ENCODE assay signal across 20 cellular contexts in genomic region chr19:47373246-47374240, GRCh38. TPM values are rescaled to one million over a fixed set of nuclear protein-coding genes. Genes with fewer than 3 reads are reported as not detected.
DNase-seq lines count a peak whose midpoint lies in the region; ATAC-seq, FAIRE-seq and TF ChIP-seq lines count a peak whose summit lies in the region.
"Had no signal": no experiment of that assay in that cellular context is flagged by ENCODE, and none has a peak within 500 bp of the region (broad histone marks: within the 10 kb centered on the region; RNA-seq: fewer than 3 reads in every experiment).

No MANE protein-coding gene starts in this region.

- no peak overlapping the region for H3K27ac ChIP-seq in Karpas-422 (ENCODE audit: low read length)
- no peak overlapping the region for H3K27ac ChIP-seq in K562 (ENCODE audit: extremely low read depth, low read depth, low read length)
- H3K27ac ChIP-seq in osteoblast (ENCODE audit: low read depth, low read length), result no peak overlapping the region
- H3K27ac ChIP-seq: C4-2B had no signal

- H3K9me3 ChIP-seq in Karpas-422 (ENCODE audit: low read length) (no peaks in the 10 kb centered on the region), K562 (replicated peaks; ENCODE audit: control insufficient read depth, insufficient read depth, low read depth, low read length) (no peaks in the 10 kb centered on the region), osteoblast (ENCODE audit: low read depth, low read length) (no peaks in the 10 kb centered on the region)
- H3K9me3 ChIP-seq: BE2C had no signal

- H3K36me3 ChIP-seq in Karpas-422 (ENCODE audit: insufficient read depth, low read length), result peaks cover 12% of the 10 kb centered on the region
- peaks cover 97% of the 10 kb centered on the region; the same call in 2 of the 3 replicates for H3K36me3 ChIP-seq in K562 (ENCODE audit: control insufficient read depth, insufficient read depth, low read length)
- H3K36me3 ChIP-seq in osteoblast (ENCODE audit: insufficient read depth, low read length), result peaks cover 56% of the 10 kb centered on the region

- TF ChIP-seq CTCF in D721Med (IDR thresholded peaks at IDR 0.05; ENCODE audit: insufficient read depth, missing control alignments) (no peak), K562 (IDR thresholded peaks at IDR 0.05 in 2 of 3, conservative IDR thresholded peaks at IDR 0.05 in 1 of 3; ENCODE audit: insufficient read depth in 2 of 3, low read depth in 1 of 3, low read length in 3 of 3) (no peak), osteoblast (IDR thresholded peaks at IDR 0.05; ENCODE audit: extremely low read depth, low read depth, low read length) (no peak)

- no peaks in the 10 kb centered on the region for H3K4me1 Mint-ChIP-seq in activated naive CD4-positive, alpha-beta T cell treated with anti-CD3 and anti-CD28 coated beads for 36 hours (ENCODE audit: low read depth)
- H3K4me1 Mint-ChIP-seq: H9, IgD-negative memory B cell had no signal

- TF ChIP-seq RAD21 in K562 (CRISPR knock-in tag; conservative IDR thresholded peaks at IDR 0.05 in 1 of 2, IDR thresholded peaks at IDR 0.05 in 1 of 2), result no peak

- 0 out of 2 replicates have a peak, but pooled peaks cover 10% of the 10 kb centered on the region for H4K20me1 ChIP-seq in Karpas-422 (ENCODE audit: insufficient read depth, low read depth, low read length)
- H4K20me1 ChIP-seq in K562 (replicated peaks; ENCODE audit: control insufficient read depth, insufficient read depth, low read length), result no peaks in the 10 kb centered on the region
- peaks cover 6% of the 10 kb centered on the region for H4K20me1 ChIP-seq in osteoblast (ENCODE audit: insufficient read depth, low read length)

- BruUV-seq in K562 (replicated peaks; lab: Mats Ljungman, UMichigan), result no TSS peak

- H3K9me3 Mint-ChIP-seq in activated naive CD4-positive, alpha-beta T cell treated with anti-CD3 and anti-CD28 coated beads for 36 hours, result no peaks in the 10 kb centered on the region
- H3K9me3 Mint-ChIP-seq: CD4-positive, alpha-beta memory T cell; H9; IgD-negative memory B cell had no signal

- 94% methylated on average over 31 of the region's 33 CpGs for WGBS in K562 (ENCODE audit: insufficient coverage, low coverage, missing lambda C conversion rate)

- no peak overlapping the region for H3K4me3 ChIP-seq in Karpas-422 (ENCODE audit: low read length)
- no peak overlapping the region for H3K4me3 ChIP-seq in K562
- H3K4me3 ChIP-seq in osteoblast (ENCODE audit: insufficient read depth, low read length), result no peak overlapping the region

- H3K4me1 ChIP-seq in Karpas-422 (ENCODE audit: low read length) (no peaks in the 10 kb centered on the region), K562 (replicated peaks in 1 of 2; ENCODE audit: control insufficient read depth in 2 of 2, insufficient read depth in 2 of 2, low read length in 2 of 2) (peaks cover 0 to 26% of the 10 kb centered on the region in 2 experiments; a peak in 2 of 5 replicates), osteoblast (ENCODE audit: insufficient read depth, low read length) (peaks cover 9% of the 10 kb centered on the region)
- H3K4me1 ChIP-seq: BE2C had no signal

- FAIRE-seq in D721Med (lab: Jason Lieb, UNC), result no peak
- FAIRE-seq in K562 (lab: Jason Lieb, UNC), result no peak
- FAIRE-seq: A204.1, G401.6, GM12892 had no signal

- H3K4me3 Mint-ChIP-seq in activated naive CD4-positive, alpha-beta T cell treated with anti-CD3 and anti-CD28 coated beads for 36 hours, result no peak overlapping the region
- H3K4me3 Mint-ChIP-seq: CD4-positive, alpha-beta memory T cell; H9; IgD-negative memory B cell had no signal

- H3K27me3 ChIP-seq in Karpas-422 (ENCODE audit: low read length) (no peaks in the 10 kb centered on the region), K562 (ENCODE audit: control insufficient read depth in 2 of 2, insufficient read depth in 2 of 2, low read length in 2 of 2) (no peaks in the 10 kb centered on the region), osteoblast (ENCODE audit: insufficient read depth, low read length) (no peaks in the 10 kb centered on the region)
- H3K27me3 ChIP-seq: BE2C had no signal

- ATAC-seq in K562, result no peak

- no peak overlapping the region for H3K27ac Mint-ChIP-seq in activated naive CD4-positive, alpha-beta T cell treated with anti-CD3 and anti-CD28 coated beads for 36 hours
- H3K27ac Mint-ChIP-seq: CD4-positive, alpha-beta memory T cell; H9; IgD-negative memory B cell had no signal

- peaks cover 23% of the 10 kb centered on the region for H3K36me3 Mint-ChIP-seq in activated naive CD4-positive, alpha-beta T cell treated with anti-CD3 and anti-CD28 coated beads for 36 hours (ENCODE audit: low read depth)
- H3K36me3 Mint-ChIP-seq: IgD-negative memory B cell had no signal

- in situ Hi-C loops in K562 (cut with MboI), result no loop called here

- CTCF ChIA-PET in K562 (lab: Yijun Ruan, JAX; ENCODE audit: low intra/inter-chr PET ratio), result no interaction called here
- CTCF ChIA-PET in activated naive CD4-positive, alpha-beta T cell treated with anti-CD3 and anti-CD28 coated beads for 36 hours (lab: Charles Lee), result interaction anchor here (1.0 kb wide), 1 partner anchor 18 kb away, joined by 4 read pairs; no protein-coding TSS in a partner anchor

- DNase-seq in D721Med (ENCODE audit: insufficient read length, low spot score), result peak; percentile 9
- DNase-seq in Karpas-422, result peak; percentile 37
- DNase-seq in K562 (ENCODE audit: extremely low read depth in 1 of 4, low spot score in 3 of 4), result no peak
- peak; percentile 82 for DNase-seq in osteoblast (ENCODE audit: insufficient read length, low spot score, missing footprints)
- DNase-seq in stimulated activated CD4-positive, alpha-beta T cell treated with anti-CD3 and anti-CD28 coated beads, Interleukin-4, amount 100 ng/mL, for 4 hours, result no peak
- DNase-seq in activated naive CD4-positive, alpha-beta T cell treated with anti-CD3 and anti-CD28 coated beads for 36 hours, result no peak
- no peak for DNase-seq in NCI-H526 (lab: John Stamatoyannopoulos, UW)
- DNase-seq: BE2C; CD4-positive, alpha-beta memory T cell; DMS153; DMS79 treated with DMSO at 0.1 percent for 48 hours; EL; H9 had no signal

- H3K79me2 ChIP-seq in Karpas-422 (ENCODE audit: low read length) (no peaks in the 10 kb centered on the region), K562 (ENCODE audit: control insufficient read depth, insufficient read depth, low read length) (no peaks in the 10 kb centered on the region), osteoblast (ENCODE audit: insufficient read depth, low read length) (peaks cover 2% of the 10 kb centered on the region)

- intact Hi-C loops in K562 (cut with micrococcal nuclease), result no loop called here
- intact Hi-C loops in activated naive CD4-positive, alpha-beta T cell treated with anti-CD3 and anti-CD28 coated beads for 36 hours (cut with micrococcal nuclease), result no loop called here

- H3K9me1 ChIP-seq in K562 (ENCODE audit: control insufficient read depth, insufficient read depth, low read length), result peaks cover 3% of the 10 kb centered on the region

- no peak for TF ChIP-seq EP300 in K562 (IDR thresholded peaks at IDR 0.05; ENCODE audit: low read length)

- no peak for TF ChIP-seq POLR2A in K562 (conservative IDR thresholded peaks at IDR 0.05)

- H2AFZ ChIP-seq in Karpas-422 (ENCODE audit: low read length) (no peak overlapping the region), K562 (ENCODE audit: low read depth, low read length) (no peak overlapping the region), osteoblast (ENCODE audit: low read length) (no peak overlapping the region)

- no peak overlapping the region for H3K9ac ChIP-seq in Karpas-422 (ENCODE audit: low read length)
- peak overlapping the region in 1 of 2 experiments; percentile 26; a peak in 2 of 4 replicates for H3K9ac ChIP-seq in K562 (ENCODE audit: insufficient read depth in 1 of 2, low read depth in 2 of 2, low read length in 2 of 2)

- H3K4me2 ChIP-seq in Karpas-422 (ENCODE audit: low read depth, low read length, poor library complexity, severe bottlenecking), result no peak overlapping the region
- H3K4me2 ChIP-seq in K562 (ENCODE audit: insufficient read depth, low read length), result no peak overlapping the region
- H3K4me2 ChIP-seq in osteoblast (ENCODE audit: insufficient read depth, low read length), result no peak overlapping the region

- POLR2A ChIA-PET in K562 (lab: Yijun Ruan, JAX), result interaction anchor here (0.9 to 1.0 kb wide), 2 partner anchors 8 to 14 kb away, joined by 3 to 4 read pairs; no protein-coding TSS in a partner anchor

- no peaks in the 10 kb centered on the region for H3K27me3 Mint-ChIP-seq in activated naive CD4-positive, alpha-beta T cell treated with anti-CD3 and anti-CD28 coated beads for 36 hours (ENCODE audit: low read depth)
- H3K27me3 Mint-ChIP-seq: CD4-positive, alpha-beta memory T cell; IgD-negative memory B cell had no signal

- H3K9me2 ChIP-seq in Karpas-422 (replicated peaks; ENCODE audit: insufficient read depth, low read length), result no peaks in the 10 kb centered on the region

RNA-seq across cellular contexts. Expression of gene DHX34, which starts 24.4 kb away (rescaled TPM):
- 17.4 and 41.5 TPM in 2 replicates for total RNA-seq in Karpas-422 (2014; rRNA removed; shearing (Covaris generic); ENCODE audit: low replicate concordance)
- 53.0 and 146 TPM in 2 replicates for total RNA-seq in K562 (2011; cell fraction: chromatin; rRNA removed; ENCODE audit: low replicate concordance)
- 97.4 and 98.7 TPM in 2 replicates for total RNA-seq in K562 (2011; cell fraction: nucleolus; rRNA removed)
- 51.2 and 61.0 TPM in 2 replicates for total RNA-seq in K562 (2011; cell fraction: nucleoplasm; rRNA removed)
- 32.9 and 39.8 TPM in 2 replicates for total RNA-seq in K562 (2014; rRNA removed)
- 8.7 and 10.8 TPM in 2 replicates for total RNA-seq in K562 (2014; rRNA removed; fragmentation: Illumina TruSeq; extraction: Trizol)
- total RNA-seq in K562 (2015; rRNA removed; fragmentation: Illumina TruSeq; extraction: Trizol), result 15.0 and 15.9 TPM in 2 replicates
- total RNA-seq in K562 (2021), result 42.0 and 42.6 TPM in 2 replicates
- 9.6 and 13.9 TPM in 2 replicates for polyA plus RNA-seq in K562 (2011; rRNA removed)
- 8.9 and 22.2 TPM in 2 replicates for polyA plus RNA-seq in K562 (2011; cell fraction: cytosol; rRNA removed)
- 76.0 and 111 TPM in 2 replicates for polyA plus RNA-seq in K562 (2011; cell fraction: nucleus; rRNA removed)
- polyA plus RNA-seq in K562 (2012), result 22.3 and 23.7 TPM in 2 replicates
- 16.1 and 24.9 TPM in 2 replicates for polyA plus RNA-seq in K562 (2014; fragmentation: Illumina TruSeq; extraction: Trizol)
- polyA plus RNA-seq in K562 (2014; fragmentation: Nextera tagmentation; extraction: Ambion mirVana), result under 1 TPM; 0.36 to 0.41 TPM
- 29.1 and 30.1 TPM in 2 replicates for polyA plus RNA-seq in K562 (2014; rRNA removed)
- polyA minus RNA-seq in K562 (2011; rRNA and poly(A)+ RNA removed), result 7.0 and 11.3 TPM in 2 replicates
- 16.7 and 17.6 TPM in 2 replicates for polyA minus RNA-seq in K562 (2011; cell fraction: cytosol; rRNA and poly(A)+ RNA removed)
- 30.8 and 33.1 TPM in 2 replicates for polyA minus RNA-seq in K562 (2011; cell fraction: nucleus; rRNA and poly(A)+ RNA removed)
- 10.9 and 12.7 TPM in 2 replicates for total RNA-seq in osteoblast
- total RNA-seq in activated naive CD4-positive, alpha-beta T cell treated with anti-CD3 and anti-CD28 coated beads for 36 hours, result 10 to 100 TPM; 11.2 to 11.6 TPM

RNA-seq across cellular contexts. Expression of gene C5AR2, which starts 41.6 kb away (rescaled TPM):
- total RNA-seq in Karpas-422 (2014; rRNA removed; shearing (Covaris generic); ENCODE audit: low replicate concordance), result 1.1 TPM in 1 of 2 replicates, not detected in the other
- 0.77 and 1.6 TPM in 2 replicates for total RNA-seq in K562 (2011; cell fraction: chromatin; rRNA removed; ENCODE audit: low replicate concordance)
- total RNA-seq in K562 (2011; cell fraction: nucleolus; rRNA removed), result 1.2 and 1.4 TPM in 2 replicates
- 0.66 and 0.92 TPM in 2 replicates for total RNA-seq in K562 (2011; cell fraction: nucleoplasm; rRNA removed)
- 0.78 and 1.1 TPM in 2 replicates for total RNA-seq in K562 (2014; rRNA removed)
- total RNA-seq in K562 (2014; rRNA removed; fragmentation: Illumina TruSeq; extraction: Trizol), result 0.07 and 0.13 TPM in 2 replicates
- total RNA-seq in K562 (2015; rRNA removed; fragmentation: Illumina TruSeq; extraction: Trizol), result 0.04 and 0.15 TPM in 2 replicates
- total RNA-seq in K562 (2021), result 0.51 and 0.63 TPM in 2 replicates
- polyA plus RNA-seq in K562 (2011; rRNA removed), result 0.15 and 0.21 TPM in 2 replicates
- polyA plus RNA-seq in K562 (2011; cell fraction: cytosol; rRNA removed), result 0.12 and 0.69 TPM in 2 replicates
- polyA plus RNA-seq in K562 (2011; cell fraction: nucleus; rRNA removed), result 0.74 and 1.5 TPM in 2 replicates
- 0.22 TPM in 2 replicates for polyA plus RNA-seq in K562 (2012)
- 0.10 and 0.28 TPM in 2 replicates for polyA plus RNA-seq in K562 (2014; fragmentation: Illumina TruSeq; extraction: Trizol)
- polyA plus RNA-seq in K562 (2014; fragmentation: Nextera tagmentation; extraction: Ambion mirVana), result under 1 TPM; 0.01 to 0.13 TPM
- polyA plus RNA-seq in K562 (2014; rRNA removed), result 0.24 and 0.43 TPM in 2 replicates
- 0.06 and 0.53 TPM in 2 replicates for polyA minus RNA-seq in K562 (2011; rRNA and poly(A)+ RNA removed)
- 0.19 TPM in 1 of 2 replicates, not detected in the other for polyA minus RNA-seq in K562 (2011; cell fraction: cytosol; rRNA and poly(A)+ RNA removed)
- 0.33 and 0.40 TPM in 2 replicates for polyA minus RNA-seq in K562 (2011; cell fraction: nucleus; rRNA and poly(A)+ RNA removed)
- 2.5 and 3.5 TPM in 2 replicates for total RNA-seq in osteoblast
- not detected for total RNA-seq in activated naive CD4-positive, alpha-beta T cell treated with anti-CD3 and anti-CD28 coated beads for 36 hours
- total RNA-seq: H9, HT-29 had no signal
- polyA plus RNA-seq: AG04450 had no signal

RNA-seq across cellular contexts. Expression of gene MEIS3, which starts 45.8 kb away (rescaled TPM):
- total RNA-seq in Karpas-422 (2014; rRNA removed; shearing (Covaris generic); ENCODE audit: low replicate concordance), result 3.3 and 11.2 TPM in 2 replicates
- total RNA-seq in K562 (2011; cell fraction: chromatin; rRNA removed; ENCODE audit: low replicate concordance), result 4.0 and 10.9 TPM in 2 replicates
- total RNA-seq in K562 (2011; cell fraction: nucleolus; rRNA removed), result 3.2 and 4.7 TPM in 2 replicates
- 5.1 and 13.7 TPM in 2 replicates for total RNA-seq in K562 (2011; cell fraction: nucleoplasm; rRNA removed)
- total RNA-seq in K562 (2014; rRNA removed) (0.18 and 0.33 TPM in 2 replicates), K562 (2014; rRNA removed; fragmentation: Illumina TruSeq; extraction: Trizol) (0.32 and 0.36 TPM in 2 replicates), K562 (2015; rRNA removed; fragmentation: Illumina TruSeq; extraction: Trizol) (0.11 and 0.19 TPM in 2 replicates), K562 (2021) (0.67 and 0.71 TPM in 2 replicates), osteoblast (8.3 and 19.7 TPM in 2 replicates)
- polyA plus RNA-seq in K562 (2011; rRNA removed) (0.21 and 0.80 TPM in 2 replicates), K562 (2014; fragmentation: Illumina TruSeq; extraction: Trizol) (0.28 and 0.46 TPM in 2 replicates), K562 (2014; fragmentation: Nextera tagmentation; extraction: Ambion mirVana) (under 1 TPM in 1 of 2 experiments, not detected in 1; 0.06 TPM), K562 (2014; rRNA removed) (0.74 and 0.80 TPM in 2 replicates)
- 0.63 and 1.7 TPM in 2 replicates for polyA plus RNA-seq in K562 (2011; cell fraction: cytosol; rRNA removed)
- polyA plus RNA-seq in K562 (2011; cell fraction: nucleus; rRNA removed), result 1.5 and 2.5 TPM in 2 replicates
- 0.57 and 2.9 TPM in 2 replicates for polyA plus RNA-seq in K562 (2012)
- 0.60 and 0.66 TPM in 2 replicates for polyA minus RNA-seq in K562 (2011; rRNA and poly(A)+ RNA removed)
- 1.0 and 1.5 TPM in 2 replicates for polyA minus RNA-seq in K562 (2011; cell fraction: cytosol; rRNA and poly(A)+ RNA removed)
- 0.94 and 2.4 TPM in 2 replicates for polyA minus RNA-seq in K562 (2011; cell fraction: nucleus; rRNA and poly(A)+ RNA removed)
- not detected for total RNA-seq in activated naive CD4-positive, alpha-beta T cell treated with anti-CD3 and anti-CD28 coated beads for 36 hours
- polyA plus RNA-seq: IgD-negative memory B cell had no signal

Comparison
In these comparisons a context has a peak if more than half of its experiments do, and no peak if none do; other contexts are left out.
1. DNase-seq: peak in D721Med (single experiment), Karpas-422 (single experiment) and osteoblast (single experiment); none in K562 (0 of 4), stimulated activated CD4-positive, alpha-beta T cell treated with anti-CD3 and anti-CD28 coated beads, Interleukin-4, amount 100 ng/mL, for 4 hours (0 of 2), activated naive CD4-positive, alpha-beta T cell treated with anti-CD3 and anti-CD28 coated beads for 36 hours (single experiment) and NCI-H526 (0 of 2).